30 cellular contexts compared by ENCODE assay signal in the genomic region with DNA sequence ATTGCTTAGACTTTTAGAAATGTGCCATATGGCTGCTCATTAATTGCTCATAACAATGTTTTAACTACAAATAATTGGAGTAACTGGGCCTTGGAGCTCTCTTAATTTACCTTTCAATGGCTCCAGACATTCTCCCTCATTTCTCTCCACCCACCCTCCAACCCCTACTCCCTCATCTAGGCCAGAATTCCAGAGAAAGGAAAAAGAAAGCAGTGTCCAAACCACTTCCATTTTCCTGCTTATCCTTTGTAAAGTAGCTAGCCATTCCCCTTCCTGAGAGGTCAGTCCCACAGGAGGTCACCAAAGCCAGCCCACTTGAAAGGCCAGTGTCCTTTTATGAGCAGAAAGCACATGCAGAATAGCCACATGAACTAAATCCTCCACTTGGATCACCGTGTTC.
"Had no signal": no experiment of that assay in that cellular context is flagged by ENCODE, and none has a peak within 500 bp of the region (broad histone marks: within the 10 kb centered on the region; RNA-seq: fewer than 3 reads in every experiment).

No MANE protein-coding gene starts in this region.

- FAIRE-seq: endometrium, kidney, urothelium cell line had no signal

- H3K9me3 Mint-ChIP-seq: memory B cell; neural crest cell; stimulated activated memory B cell treated with anti-CD40 and anti-IgM and Interleukin-4, amounts not matched to agents 10 μg/mL and 1 μg/mL and 100 μg/mL, for 72 hours had no signal

- DNase-seq: cortex of kidney; effector memory CD8-positive, alpha-beta T cell; erythroblast; esophagus squamous epithelium; foreskin melanocyte; glutamatergic neuron; heart right ventricle; hypothalamus; kidney; natural killer cell; occipital lobe; ovary; posterior cingulate gyrus; psoas muscle; right cardiac atrium; sigmoid colon; spleen; stimulated activated CD4-positive, alpha-beta T cell treated with anti-CD3 and anti-CD28 coated beads, Interleukin-4, amount 100 ng/mL, for 4 hours; stimulated activated naive CD8-positive, alpha-beta T cell treated with anti-CD3 and anti-CD28 coated beads, Interleukin-15, Interleukin-2, amounts not matched to agents 100 U/mL and 50 U/mL, for 24 hours; substantia nigra; testis; tibial artery; upper lobe of left lung had no signal

- H3K9me3 ChIP-seq: esophagus squamous epithelium, heart right ventricle, ovary, psoas muscle, sigmoid colon, testis, tibial artery, upper lobe of left lung had no signal

- H3K4me3 Mint-ChIP-seq: effector memory CD8-positive, alpha-beta T cell; memory B cell; natural killer cell; neural crest cell; stimulated activated memory B cell treated with anti-CD40 and anti-IgM and Interleukin-4, amounts not matched to agents 10 μg/mL and 1 μg/mL and 100 μg/mL, for 72 hours had no signal

- H3K27ac ChIP-seq: esophagus squamous epithelium, heart right ventricle, ovary, psoas muscle, sigmoid colon, spleen, testis, tibial artery, upper lobe of left lung had no signal

- H3K36me3 ChIP-seq: esophagus squamous epithelium, heart right ventricle, ovary, sigmoid colon, spleen, tibial artery, upper lobe of left lung had no signal

- ATAC-seq: effector memory CD8-positive, alpha-beta T cell; heart right ventricle; left lobe of liver; natural killer cell; psoas muscle; right cardiac atrium; stimulated activated memory B cell treated with anti-CD40 and anti-IgM and Interleukin-4, amounts not matched to agents 10 μg/mL and 1 μg/mL and 100 μg/mL, for 72 hours; stimulated activated naive CD8-positive, alpha-beta T cell treated with anti-CD3 and anti-CD28 coated beads, Interleukin-15, Interleukin-2, amounts not matched to agents 100 U/mL and 50 U/mL, for 24 hours had no signal

- H3K27me3 ChIP-seq: esophagus squamous epithelium, heart right ventricle, ovary, sigmoid colon, spleen, testis, tibial artery, upper lobe of left lung had no signal

- H3K36me3 Mint-ChIP-seq: memory B cell; natural killer cell; stimulated activated memory B cell treated with anti-CD40 and anti-IgM and Interleukin-4, amounts not matched to agents 10 μg/mL and 1 μg/mL and 100 μg/mL, for 72 hours had no signal

- H3K4me3 ChIP-seq: esophagus squamous epithelium, heart right ventricle, lung, ovary, psoas muscle, sigmoid colon, spleen, testis, tibial artery, upper lobe of left lung had no signal

- H3K4me1 Mint-ChIP-seq: memory B cell; natural killer cell; stimulated activated memory B cell treated with anti-CD40 and anti-IgM and Interleukin-4, amounts not matched to agents 10 μg/mL and 1 μg/mL and 100 μg/mL, for 72 hours had no signal

- H3K4me1 ChIP-seq: esophagus squamous epithelium, heart right ventricle, psoas muscle, sigmoid colon, spleen, testis, tibial artery, upper lobe of left lung had no signal

- H3K27me3 Mint-ChIP-seq: effector memory CD8-positive, alpha-beta T cell; memory B cell; stimulated activated memory B cell treated with anti-CD40 and anti-IgM and Interleukin-4, amounts not matched to agents 10 μg/mL and 1 μg/mL and 100 μg/mL, for 72 hours had no signal
